Comparison of ENCODE assay signal across 17 cellular contexts in genomic region chr3:64740232-64740631, GRCh38. TPM values are rescaled to one million over a fixed set of nuclear protein-coding genes. Genes with fewer than 3 reads are reported as not detected.
DNase-seq lines count a peak whose midpoint lies in the region; ATAC-seq and TF ChIP-seq lines count a peak whose summit lies in the region.
"Had no signal": no experiment of that assay in that cellular context is flagged by ENCODE, and none has a peak within 500 bp of the region (broad histone marks: within the 10 kb centered on the region; RNA-seq: fewer than 3 reads in every experiment).

No MANE protein-coding gene starts in this region.

- H3K36me3 Mint-ChIP-seq in MCF 10A (ENCODE audit: insufficient read depth, unreplicated experiment) = peaks cover 6% of the 10 kb centered on the region
- H3K36me3 Mint-ChIP-seq: IgD-negative memory B cell had no signal

- TF ChIP-seq EP300 in esophagus muscularis mucosa (IDR thresholded peaks at IDR 0.05) (no peak), tibial nerve (IDR thresholded peaks at IDR 0.05) (peak in 1 of 2 donors; percentile 59)

- H3K9me3 ChIP-seq in breast epithelium (no peaks in the 10 kb centered on the region), esophagus muscularis mucosa (no peaks in the 10 kb centered on the region), muscle layer of colon (ENCODE audit: low read length) (no peaks in the 10 kb centered on the region), tibial nerve (no peaks in the 10 kb centered on the region)
- H3K9me3 ChIP-seq: testis had no signal

- no peaks in the 10 kb centered on the region for H3K36me3 ChIP-seq in breast epithelium
- H3K36me3 ChIP-seq in esophagus muscularis mucosa = no peaks in the 10 kb centered on the region
- H3K36me3 ChIP-seq in muscle layer of colon (ENCODE audit: insufficient read depth, low read length) = no peaks in the 10 kb centered on the region
- no peaks in the 10 kb centered on the region for H3K36me3 ChIP-seq in tibial nerve

- intact Hi-C loops in MCF 10A (cut with micrococcal nuclease) (no loop called here), breast epithelium (cut with DNase I; ENCODE audit: low total_unique reads) (no loop called here), esophagus muscularis mucosa (cut with DNase I) (loop anchor here (10.0 kb wide), 1 partner anchor 205 kb away; no protein-coding TSS in a partner anchor)

- H3K27ac ChIP-seq in breast epithelium (peak overlapping the region in 1 of 2 donors; percentile 40), esophagus muscularis mucosa (replicated peaks in 1 of 4) (peak overlapping the region; percentile 15 to 42 (median 39)), muscle layer of colon (ENCODE audit: low read depth, low read length) (peak overlapping the region; percentile 10), tibial nerve (peak overlapping the region; percentile 5 to 90 (median 59))
- H3K27ac ChIP-seq: 22Rv1, testis had no signal

- H3K27me3 ChIP-seq in breast epithelium (no peaks in the 10 kb centered on the region), esophagus muscularis mucosa (no peaks in the 10 kb centered on the region), muscle layer of colon (ENCODE audit: control insufficient read depth in 1 of 2, insufficient read depth in 2 of 2, low read length in 2 of 2) (no peaks in the 10 kb centered on the region), tibial nerve (no peaks in the 10 kb centered on the region)
- H3K27me3 ChIP-seq: testis had no signal

- H3K4me1 ChIP-seq in breast epithelium (no peaks in the 10 kb centered on the region), esophagus muscularis mucosa (peaks cover 0 to 34% (median 32%) of the 10 kb centered on the region in 4 donors), muscle layer of colon (ENCODE audit: insufficient read depth, low read length) (peaks cover 37% of the 10 kb centered on the region), tibial nerve (peaks cover 0 to 36% (median 8%) of the 10 kb centered on the region in 4 donors)
- H3K4me1 ChIP-seq: testis had no signal

- H3K4me3 ChIP-seq in breast epithelium (no peak overlapping the region), esophagus muscularis mucosa (no peak overlapping the region), muscle layer of colon (ENCODE audit: low read depth in 1 of 2, low read length in 2 of 2) (peak overlapping the region in 1 of 2 donors; percentile 29), tibial nerve (no peak overlapping the region)
- H3K4me3 ChIP-seq: testis had no signal

- H3K9me3 Mint-ChIP-seq in MCF 10A (ENCODE audit: unreplicated experiment) = no peaks in the 10 kb centered on the region

- H3K27me3 Mint-ChIP-seq in MCF 10A (ENCODE audit: insufficient read depth, unreplicated experiment) = no peaks in the 10 kb centered on the region
- H3K27me3 Mint-ChIP-seq: activated T-cell treated with anti-CD3 and anti-CD28 coated beads, Interleukin-2, amount 50 U/mL, for 24 hours; IgD-negative memory B cell had no signal

- 92% methylated on average over 4 of the region's 5 CpGs for WGBS in esophagus muscularis mucosa
- WGBS in tibial nerve, 2 donors = 47 to 53% methylated on average over 5 of the region's 5 CpGs

- BruUV-seq in MCF 10A (replicated peaks; lab: Mats Ljungman, UMichigan) = no TSS peak

- H3K4me3 Mint-ChIP-seq in MCF 10A (ENCODE audit: unreplicated experiment) = no peak overlapping the region
- H3K4me3 Mint-ChIP-seq: activated T-cell treated with anti-CD3 and anti-CD28 coated beads, Interleukin-2, amount 50 U/mL, for 24 hours; IgD-negative memory B cell had no signal

- no peak overlapping the region for H3K9ac ChIP-seq in muscle layer of colon (ENCODE audit: low read length)

- CTCF ChIA-PET in MCF 10A (lab: Yijun Ruan, JAX) = interaction anchor here (1.1 kb wide), 1 partner anchor 12 kb away, joined by 3 read pairs; no protein-coding TSS in a partner anchor

- no peak for TF ChIP-seq CTCF in MCF 10A (IDR thresholded peaks at IDR 0.05; ENCODE audit: unreplicated experiment)
- no peak for TF ChIP-seq CTCF in breast epithelium (IDR thresholded peaks at IDR 0.05)
- no peak for TF ChIP-seq CTCF in esophagus muscularis mucosa (IDR thresholded peaks at IDR 0.05)
- no peak for TF ChIP-seq CTCF in tibial nerve (IDR thresholded peaks at IDR 0.05)

- peak; percentile 13 for DNase-seq in MCF 10A (ENCODE audit: unreplicated experiment)
- no peak for DNase-seq in breast epithelium (ENCODE audit: low spot score in 2 of 2)
- DNase-seq in esophagus muscularis mucosa (ENCODE audit: extremely low spot score) = no peak
- DNase-seq in tibial nerve (ENCODE audit: low spot score in 2 of 2) = peak in 1 of 2 donors; percentile 16
- DNase-seq in 8988T = no peak
- DNase-seq: activated CD4-positive, alpha-beta T cell treated with anti-CD3 and anti-CD28 coated beads for 4 hours; activated T-cell treated with anti-CD3 and anti-CD28 coated beads, Interleukin-2, amount 50 U/mL, for 24 hours; NCI-H1417 treated with DMSO at 0.1 percent for 48 hours; NCI-H526; RPMI8226; T-helper 2 cell; testis had no signal

- ATAC-seq in GM19452 (IDR thresholded peaks at IDR 0.05; ENCODE audit: unreplicated experiment) (no peak), GM21825 (IDR thresholded peaks at IDR 0.05; ENCODE audit: unreplicated experiment) (no peak)

- POLR2A ChIA-PET in MCF 10A (lab: Yijun Ruan, JAX) = interaction anchor here (0.6 to 0.7 kb wide), 2 partner anchors 308 to 464 kb away, joined by 3 read pairs; no protein-coding TSS in a partner anchor

- TF ChIP-seq POLR2A in breast epithelium (IDR thresholded peaks at IDR 0.05) (no peak), esophagus muscularis mucosa (IDR thresholded peaks at IDR 0.05; ENCODE audit: low read depth) (no peak), tibial nerve (IDR thresholded peaks at IDR 0.05) (no peak)

- no peak overlapping the region for H3K27ac Mint-ChIP-seq in MCF 10A (ENCODE audit: low read depth, unreplicated experiment)
- H3K27ac Mint-ChIP-seq: activated T-cell treated with anti-CD3 and anti-CD28 coated beads, Interleukin-2, amount 50 U/mL, for 24 hours; IgD-negative memory B cell had no signal

- H3K4me1 Mint-ChIP-seq in MCF 10A (ENCODE audit: insufficient read depth, unreplicated experiment) = no peaks in the 10 kb centered on the region
- H3K4me1 Mint-ChIP-seq: IgD-negative memory B cell had no signal

RNA-seq across cellular contexts. Expression of gene ADAMTS9, which starts 52.4 kb away (rescaled TPM):
- 0.86 and 1.8 TPM in 2 replicates for total RNA-seq in MCF 10A (2022)
- 100 to 1,000 TPM in 1 of 3 donors, 10 to 100 TPM in 2; 19.4 to 240 (median 50.6) TPM for total RNA-seq in breast epithelium
- total RNA-seq in esophagus muscularis mucosa = 100 to 1,000 TPM in 1 of 4 donors, 10 to 100 TPM in 3; 45.3 to 142 (median 56.6) TPM
- 100 to 1,000 TPM in 1 of 4 donors, 10 to 100 TPM in 3; 79.1 to 145 (median 95.0) TPM for total RNA-seq in tibial nerve
